ENCODE assay signal across 9 cellular contexts in the genomic region with DNA sequence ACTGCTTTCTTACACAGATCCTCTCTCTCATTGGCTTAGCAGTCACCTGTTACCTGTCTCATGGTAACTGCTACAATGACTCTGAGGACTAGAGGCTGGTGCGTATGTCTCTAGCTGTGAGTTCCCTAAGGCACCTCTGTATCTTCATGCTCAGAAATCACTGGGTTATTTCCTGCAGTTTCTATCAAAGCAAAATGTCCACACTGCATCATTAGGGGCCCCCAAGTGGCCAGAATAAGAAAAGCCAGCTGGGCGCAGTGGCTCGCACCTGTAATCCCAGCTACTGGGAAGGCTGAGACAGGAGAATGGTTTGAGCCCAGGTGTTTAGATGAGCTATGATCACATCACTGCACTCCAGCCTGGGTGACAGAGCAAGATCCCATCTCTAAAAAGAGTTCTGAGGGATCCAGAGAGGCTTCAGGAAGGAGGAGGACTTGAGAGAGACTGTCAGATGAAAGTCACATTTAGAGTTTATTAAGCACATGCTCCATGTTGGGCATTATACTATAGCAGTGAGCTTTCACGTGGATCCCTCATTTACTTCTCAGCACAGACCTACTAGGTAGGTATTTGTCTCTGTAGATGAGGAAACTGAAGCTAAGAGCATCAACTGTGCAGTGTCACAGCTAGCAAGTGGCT. TPM values are rescaled to one million over a fixed set of nuclear protein-coding genes. Genes with fewer than 3 reads are reported as not detected.
DNase-seq lines count a peak whose midpoint lies in the region; ATAC-seq and TF ChIP-seq lines count a peak whose summit lies in the region.
"Had no signal": no experiment of that assay in that cellular context is flagged by ENCODE, and none has a peak within 500 bp of the region (broad histone marks: within the 10 kb centered on the region; RNA-seq: fewer than 3 reads in every experiment).

No MANE protein-coding gene starts in this region.

- peaks cover 18% of the 10 kb centered on the region for H3K4me1 Mint-ChIP-seq in endothelial cell (ENCODE audit: unreplicated experiment)

- no peaks in the 10 kb centered on the region for H3K9me3 Mint-ChIP-seq in endothelial cell (ENCODE audit: unreplicated experiment)
- H3K9me3 Mint-ChIP-seq: CD8-positive, alpha-beta T cell had no signal

- no peak for ATAC-seq in HG02571 (IDR thresholded peaks at IDR 0.05; ENCODE audit: unreplicated experiment)
- ATAC-seq: CD8-positive, alpha-beta T cell had no signal

- peaks cover 5% of the 10 kb centered on the region for H3K36me3 Mint-ChIP-seq in endothelial cell (ENCODE audit: low read depth, unreplicated experiment)

- H3K27ac Mint-ChIP-seq in endothelial cell (ENCODE audit: unreplicated experiment), result no peak overlapping the region
- H3K27ac Mint-ChIP-seq: CD8-positive, alpha-beta T cell had no signal

- DNase-seq in NCI-H1417 (lab: John Stamatoyannopoulos, UW), result peak; percentile 18 to 74 (median 34)
- DNase-seq in NCI-H1417 treated with DMSO at 0.1 percent for 48 hours (lab: John Stamatoyannopoulos, UW), result no peak
- peak; percentile 66 for DNase-seq in HT1080 (ENCODE audit: low read depth)
- peak; percentile 59 for DNase-seq in RPMI7951 (ENCODE audit: low read depth)
- DNase-seq in endothelial cell (ENCODE audit: low spot score), result peak; percentile 51
- peak; percentile 16 for DNase-seq in occipital lobe (lab: John Stamatoyannopoulos, UW)
- DNase-seq in HuH-7 (ENCODE audit: low spot score), result no peak

- H3K27me3 Mint-ChIP-seq in endothelial cell (ENCODE audit: unreplicated experiment), result peaks cover 8% of the 10 kb centered on the region

- no peak overlapping the region for H3K4me3 Mint-ChIP-seq in endothelial cell (ENCODE audit: unreplicated experiment)
- H3K4me3 Mint-ChIP-seq: CD8-positive, alpha-beta T cell had no signal

- TF ChIP-seq CTCF in endothelial cell (IDR thresholded peaks at IDR 0.05; ENCODE audit: unreplicated experiment), result peak; percentile 52

RNA-seq across cellular contexts. Expression of a gene that starts 2.3 kb away (rescaled TPM):
- 36.4 and 36.8 TPM in 2 replicates for total RNA-seq in HT1080 (2014; rRNA removed; shearing (Covaris generic))
- 9.6 and 10.6 TPM in 2 replicates for polyA plus RNA-seq in HT1080 (2015; cell fraction: cytosol; rRNA removed)
- polyA plus RNA-seq in HT1080 (2015; cell fraction: nucleus; rRNA removed), result 20.4 and 21.3 TPM in 2 replicates
- 14.9 and 18.4 TPM in 2 replicates for total RNA-seq in RPMI7951 (2014; rRNA removed; shearing (Covaris generic))
- total RNA-seq in endothelial cell (ENCODE audit: unreplicated experiment), result 39.2 TPM
- total RNA-seq in occipital lobe, result 27.5 TPM

RNA-seq across cellular contexts. Expression of a gene that starts 17.9 kb away (rescaled TPM):
- 0.43 and 1.5 TPM in 2 replicates for total RNA-seq in HT1080 (2014; rRNA removed; shearing (Covaris generic))
- polyA plus RNA-seq in HT1080 (2015; cell fraction: cytosol; rRNA removed), result 0.53 and 0.58 TPM in 2 replicates
- 0.24 and 1.2 TPM in 2 replicates for polyA plus RNA-seq in HT1080 (2015; cell fraction: nucleus; rRNA removed)
- 0.12 and 0.20 TPM in 2 replicates for total RNA-seq in RPMI7951 (2014; rRNA removed; shearing (Covaris generic))
- total RNA-seq in endothelial cell (ENCODE audit: unreplicated experiment) (1.4 TPM), occipital lobe (10.8 TPM)

RNA-seq across cellular contexts. Expression of a gene that starts 37.2 kb away (rescaled TPM):
- 0.20 and 0.31 TPM in 2 replicates for total RNA-seq in HT1080 (2014; rRNA removed; shearing (Covaris generic))
- polyA plus RNA-seq in HT1080 (2015; cell fraction: cytosol; rRNA removed), result 0.14 TPM in 1 of 2 replicates, not detected in the other
- 0.03 TPM in 1 of 2 replicates, not detected in the other for polyA plus RNA-seq in HT1080 (2015; cell fraction: nucleus; rRNA removed)
- 2.5 and 2.6 TPM in 2 replicates for total RNA-seq in RPMI7951 (2014; rRNA removed; shearing (Covaris generic))
- total RNA-seq in endothelial cell (ENCODE audit: unreplicated experiment) (257 TPM), occipital lobe (4.8 TPM)

RNA-seq across cellular contexts. Expression of a gene that starts 48.1 kb away (rescaled TPM):
- 0.35 and 0.63 TPM in 2 replicates for total RNA-seq in HT1080 (2014; rRNA removed; shearing (Covaris generic))
- polyA plus RNA-seq in HT1080 (2015; cell fraction: cytosol; rRNA removed), result 0.06 TPM in 1 of 2 replicates, not detected in the other
- 0.51 and 0.66 TPM in 2 replicates for polyA plus RNA-seq in HT1080 (2015; cell fraction: nucleus; rRNA removed)
- total RNA-seq in RPMI7951 (2014; rRNA removed; shearing (Covaris generic)), result not detected in 2 replicates
- total RNA-seq in endothelial cell (ENCODE audit: unreplicated experiment), result 28.6 TPM
- total RNA-seq in occipital lobe, result 5.1 TPM

Comparison
In these comparisons a context has a peak if more than half of its experiments do, and no peak if none do; other contexts are left out.
1. DNase-seq: peak in NCI-H1417 (3 of 3), HT1080 (single experiment), RPMI7951 (single experiment), endothelial cell (single experiment) and occipital lobe (single experiment); none in NCI-H1417 treated with DMSO at 0.1 percent for 48 hours (single experiment) and HuH-7 (single experiment).
2. RNA of a gene that starts 37.2 kb away (total RNA-seq): 257 TPM in endothelial cell (single experiment); 4.8 TPM in occipital lobe (single experiment), 2.5 to 2.6 TPM in RPMI7951 and 0.20 to 0.31 TPM in HT1080; every median in the first group is over 10 times any median in the second.